Comparison of ENCODE assay signal across 9 cellular contexts in the genomic region with DNA sequence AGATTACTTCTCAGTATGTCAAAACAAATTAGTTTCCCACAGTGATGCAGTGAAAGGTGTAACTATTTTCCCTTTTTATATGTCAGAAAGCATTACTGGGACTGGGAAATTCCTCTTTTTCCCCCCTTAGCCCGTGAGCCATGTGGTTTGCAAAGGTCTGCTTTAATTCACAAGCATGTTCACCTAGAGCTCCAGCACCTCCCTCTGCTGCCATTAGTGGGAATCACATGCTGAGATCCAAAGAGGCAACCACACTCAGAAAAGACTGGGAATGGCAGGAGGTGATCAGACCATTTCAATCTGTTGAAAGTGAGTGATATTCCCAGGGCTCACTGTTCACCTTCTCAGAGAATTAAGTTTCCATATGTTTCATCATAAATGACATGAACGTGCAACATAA.
DNase-seq lines count a peak whose midpoint lies in the region; ATAC-seq, FAIRE-seq and TF ChIP-seq lines count a peak whose summit lies in the region.
"Had no signal": no experiment of that assay in that cellular context is flagged by ENCODE, and none has a peak within 500 bp of the region (broad histone marks: within the 10 kb centered on the region; RNA-seq: fewer than 3 reads in every experiment).

No MANE protein-coding gene starts in this region.

- no peak for TF ChIP-seq POLR2A in gastrocnemius medialis (IDR thresholded peaks at IDR 0.05)

- no peaks in the 10 kb centered on the region for H3K27me3 ChIP-seq in BE2C
- no peaks in the 10 kb centered on the region for H3K27me3 ChIP-seq in gastrocnemius medialis

- H3K4me3 ChIP-seq in BE2C (ENCODE audit: low read depth, low read length) (no peak overlapping the region), kidney (ENCODE audit: low read length in 2 of 2) (no peak overlapping the region), gastrocnemius medialis (no peak overlapping the region)

- no peaks in the 10 kb centered on the region for H3K36me3 ChIP-seq in BE2C
- no peaks in the 10 kb centered on the region for H3K36me3 ChIP-seq in kidney (ENCODE audit: control insufficient read depth in 1 of 2, insufficient read depth in 2 of 2, low read length in 2 of 2)
- H3K36me3 ChIP-seq in gastrocnemius medialis = no peaks in the 10 kb centered on the region

- H3K9me3 ChIP-seq in BE2C (no peaks in the 10 kb centered on the region), kidney (ENCODE audit: control insufficient read depth in 1 of 2, low read length in 2 of 2) (no peaks in the 10 kb centered on the region), gastrocnemius medialis (no peaks in the 10 kb centered on the region)

- intact Hi-C loops in kidney (cut with DNase I) (no loop called here), gastrocnemius medialis (cut with DNase I; ENCODE audit: low total_unique reads) (no loop called here)

- DNase-seq in BE2C (peak; percentile 38), HK-2 (ENCODE audit: unreplicated experiment) (peak; percentile 5), SW480 (ENCODE audit: low spot score) (peak; percentile 65), kidney (no peak), gastrocnemius medialis (no peak), DMS79 (lab: John Stamatoyannopoulos, UW) (no peak), CD1c-positive myeloid dendritic cell (ENCODE audit: extremely low spot score) (no peak)
- DNase-seq in central memory CD4-positive, alpha-beta T cell = no peak
- DNase-seq: KBM-7 had no signal

- no peak overlapping the region for H3K9ac ChIP-seq in kidney (ENCODE audit: low read length in 2 of 2)

- ATAC-seq in gastrocnemius medialis = no peak

- no peak for FAIRE-seq in kidney (lab: Jason Lieb, UNC)

- TF ChIP-seq CTCF in BE2C (IDR thresholded peaks at IDR 0.05; ENCODE audit: low read depth, low read length) (peak; percentile 66), kidney (IDR thresholded peaks at IDR 0.05; ENCODE audit: borderline replicate concordance, extremely low read depth, insufficient read depth) (peak; percentile 7), gastrocnemius medialis (IDR thresholded peaks at IDR 0.05 in 4 of 5, conservative IDR thresholded peaks at IDR 0.05 in 1 of 5) (no peak)

- H3K27ac ChIP-seq in kidney (ENCODE audit: low read depth in 2 of 2, low read length in 2 of 2) (no peak overlapping the region), gastrocnemius medialis (no peak overlapping the region)

- no peaks in the 10 kb centered on the region for H3K4me1 ChIP-seq in BE2C
- no peaks in the 10 kb centered on the region for H3K4me1 ChIP-seq in kidney (ENCODE audit: control insufficient read depth in 1 of 2, insufficient read depth in 1 of 2, low read depth in 1 of 2, low read length in 2 of 2)
- no peaks in the 10 kb centered on the region for H3K4me1 ChIP-seq in gastrocnemius medialis

- in situ Hi-C loops in gastrocnemius medialis (cut with MboI; ENCODE audit: low sequenced_read_pairs in 4 of 4) = no loop called here

Comparison
In these comparisons a context has a peak if more than half of its experiments do, and no peak if none do; other contexts are left out.
1. DNase-seq: peak in BE2C (single experiment), HK-2 (single experiment) and SW480 (single experiment); none in kidney (single experiment), gastrocnemius medialis (0 of 2), central memory CD4-positive, alpha-beta T cell (single experiment), DMS79 (single experiment) and CD1c-positive myeloid dendritic cell (single experiment).
2. CTCF ChIP-seq: peak in BE2C (single experiment) and kidney (single experiment); none in gastrocnemius medialis (0 of 5).